In genomic region chr2:27263287-27264252, GRCh38 we compare ENCODE assay signal across 8 cellular contexts. TPM values are rescaled to one million over a fixed set of nuclear protein-coding genes. Genes with fewer than 3 reads are reported as not detected.
DNase-seq lines count a peak whose midpoint lies in the region; ATAC-seq, FAIRE-seq and TF ChIP-seq lines count a peak whose summit lies in the region.

No MANE protein-coding gene starts in this region.

- H3K9ac ChIP-seq in K562 (ENCODE audit: insufficient read depth in 1 of 2, low read depth in 2 of 2, low read length in 2 of 2): peak overlapping the region in 1 of 2 experiments; percentile 92; a peak in 3 of 4 replicates

- in situ Hi-C loops in K562 (cut with MboI): no loop called here

- CTCF ChIA-PET in AG04450 (lab: Charles Lee): interaction anchor here (1.0 kb wide), 1 partner anchor 15 kb away, joined by 3 read pairs; no protein-coding TSS in a partner anchor
- CTCF ChIA-PET in K562 (lab: Yijun Ruan, JAX; ENCODE audit: low intra/inter-chr PET ratio): interaction anchor here (1.4 kb wide), 1 partner anchor 16 kb away, joined by 5 read pairs; no protein-coding TSS in a partner anchor

- POLR2A ChIA-PET in AG04450 (lab: Yijun Ruan, JAX): interaction anchor here (0.6 kb wide), 1 partner anchor 10 kb away, joined by 3 read pairs; no protein-coding TSS in a partner anchor
- POLR2A ChIA-PET in K562 (lab: Yijun Ruan, JAX): interaction anchor here (0.7 kb wide), 2 partner anchors 22 to 104 kb away, joined by 3 to 4 read pairs; no protein-coding TSS in a partner anchor

- peak; percentile 37 for FAIRE-seq in K562 (lab: Jason Lieb, UNC)

- no peak overlapping the region for H3K27ac Mint-ChIP-seq in mesothelial cell of epicardium

- no peaks in the 10 kb centered on the region; the same call in 1 of the 2 replicates for H4K20me1 ChIP-seq in K562 (replicated peaks; ENCODE audit: control insufficient read depth, insufficient read depth, low read length)

- TF ChIP-seq CTCF in AG04450 (IDR thresholded peaks at IDR 0.05; ENCODE audit: low read depth, low read length): no peak
- no peak for TF ChIP-seq CTCF in K562 (IDR thresholded peaks at IDR 0.05 in 2 of 3, conservative IDR thresholded peaks at IDR 0.05 in 1 of 3; ENCODE audit: insufficient read depth in 2 of 3, low read depth in 1 of 3, low read length in 3 of 3)
- TF ChIP-seq CTCF in mesothelial cell of epicardium (IDR thresholded peaks at IDR 0.05; ENCODE audit: unreplicated experiment): no peak

- H3K4me1 ChIP-seq in K562 (replicated peaks in 1 of 2; ENCODE audit: control insufficient read depth in 2 of 2, insufficient read depth in 2 of 2, low read length in 2 of 2): peaks cover 0 to 39% of the 10 kb centered on the region in 2 experiments; a peak in 3 of 5 replicates

- H3K36me3 Mint-ChIP-seq in mesothelial cell of epicardium: no peaks in the 10 kb centered on the region

- no peaks in the 10 kb centered on the region for H3K36me3 ChIP-seq in K562 (ENCODE audit: control insufficient read depth, insufficient read depth, low read length)

- H3K4me2 ChIP-seq in K562 (ENCODE audit: insufficient read depth, low read length): peak overlapping the region; percentile 75

- TF ChIP-seq POLR2A in K562 (conservative IDR thresholded peaks at IDR 0.05): no peak

- no peak for ATAC-seq in K562
- no peak for ATAC-seq in GM21723 (IDR thresholded peaks at IDR 0.05; ENCODE audit: unreplicated experiment)
- no peak for ATAC-seq in GM21367 (IDR thresholded peaks at IDR 0.05; ENCODE audit: unreplicated experiment)
- ATAC-seq in GM21360 (IDR thresholded peaks at IDR 0.05; ENCODE audit: unreplicated experiment): no peak

- peaks cover 75% of the 10 kb centered on the region for H3K27me3 ChIP-seq in AG04450 (ENCODE audit: control insufficient read depth, insufficient read depth, low read length)
- H3K27me3 ChIP-seq in K562 (ENCODE audit: control insufficient read depth in 2 of 2, insufficient read depth in 2 of 2, low read length in 2 of 2): peaks cover 34 to 43% of the 10 kb centered on the region in 2 experiments; a peak in 4 of 5 replicates

- no peak for TF ChIP-seq EP300 in K562 (IDR thresholded peaks at IDR 0.05; ENCODE audit: low read length)

- no peaks in the 10 kb centered on the region for H3K79me2 ChIP-seq in K562 (ENCODE audit: control insufficient read depth, insufficient read depth, low read length)

- no peak for TF ChIP-seq RAD21 in K562 (CRISPR knock-in tag; conservative IDR thresholded peaks at IDR 0.05 in 1 of 2, IDR thresholded peaks at IDR 0.05 in 1 of 2)

- DNase-seq in AG04450 (ENCODE audit: low read depth, low spot score) (no peak), HuH-7 (ENCODE audit: low spot score) (peak; percentile 50), K562 (ENCODE audit: extremely low read depth in 1 of 4, low spot score in 3 of 4) (no peak), mesothelial cell of epicardium (ENCODE audit: low spot score in 2 of 2, unreplicated experiment in 2 of 2) (no peak)
- DNase-seq in effector CD4-positive, alpha-beta T cell: no peak

- H3K9me3 Mint-ChIP-seq in mesothelial cell of epicardium: no peaks in the 10 kb centered on the region

- H3K27me3 Mint-ChIP-seq in mesothelial cell of epicardium (ENCODE audit: low read depth): peaks cover 32% of the 10 kb centered on the region

- 21% methylated on average over 40 of the region's 46 CpGs for WGBS in K562 (ENCODE audit: insufficient coverage, low coverage, missing lambda C conversion rate)

- BruUV-seq in K562 (replicated peaks; lab: Mats Ljungman, UMichigan): no TSS peak

- H2AFZ ChIP-seq in K562 (ENCODE audit: low read depth, low read length): peak overlapping the region; percentile 91

- H3K27ac ChIP-seq in AG04450 (ENCODE audit: low read depth, low read length): no peak overlapping the region
- no peak overlapping the region for H3K27ac ChIP-seq in K562 (ENCODE audit: extremely low read depth, low read depth, low read length)

- H3K9me3 ChIP-seq in AG04450 (ENCODE audit: control insufficient read depth, insufficient read depth, low read length): no peaks in the 10 kb centered on the region
- no peaks in the 10 kb centered on the region; the same call in 1 of the 2 replicates for H3K9me3 ChIP-seq in K562 (replicated peaks; ENCODE audit: control insufficient read depth, insufficient read depth, low read depth, low read length)

- H3K4me3 Mint-ChIP-seq in mesothelial cell of epicardium: peak overlapping the region; percentile 77

- intact Hi-C loops in K562 (cut with micrococcal nuclease): no loop called here

- peaks cover 22% of the 10 kb centered on the region for H3K4me1 Mint-ChIP-seq in mesothelial cell of epicardium

- H3K4me3 ChIP-seq in AG04450 (ENCODE audit: low read depth, low read length) (peak overlapping the region; percentile 38), K562 (peak overlapping the region; percentile 53)

- no peaks in the 10 kb centered on the region for H3K9me1 ChIP-seq in K562 (ENCODE audit: control insufficient read depth, insufficient read depth, low read length)

RNA-seq across cellular contexts. Expression of gene SLC30A3, which starts 0.7 kb away (rescaled TPM):
- 0.04 and 0.07 TPM in 2 replicates for polyA plus RNA-seq in AG04450 (2011; rRNA removed)
- not detected in 2 replicates for polyA minus RNA-seq in AG04450 (2011; rRNA and poly(A)+ RNA removed)
- 4.4 and 10.5 TPM in 2 replicates for total RNA-seq in K562 (2011; cell fraction: chromatin; rRNA removed; ENCODE audit: low replicate concordance)
- 4.5 and 6.7 TPM in 2 replicates for total RNA-seq in K562 (2011; cell fraction: nucleolus; rRNA removed)
- total RNA-seq in K562 (2011; cell fraction: nucleoplasm; rRNA removed): 6.2 and 8.4 TPM in 2 replicates
- total RNA-seq in K562 (2014; rRNA removed): 0.68 and 2.4 TPM in 2 replicates
- total RNA-seq in K562 (2014; rRNA removed; fragmentation: Illumina TruSeq; extraction: Trizol): 0.10 and 0.36 TPM in 2 replicates
- total RNA-seq in K562 (2015; rRNA removed; fragmentation: Illumina TruSeq; extraction: Trizol): 0.41 and 0.58 TPM in 2 replicates
- total RNA-seq in K562 (2021): 2.0 and 2.2 TPM in 2 replicates
- polyA plus RNA-seq in K562 (2011; rRNA removed): 1.2 and 3.1 TPM in 2 replicates
- polyA plus RNA-seq in K562 (2011; cell fraction: cytosol; rRNA removed): 5.3 and 8.9 TPM in 2 replicates
- polyA plus RNA-seq in K562 (2011; cell fraction: nucleus; rRNA removed): 12.9 and 17.5 TPM in 2 replicates
- polyA plus RNA-seq in K562 (2012): 1.6 and 2.0 TPM in 2 replicates
- polyA plus RNA-seq in K562 (2014; fragmentation: Illumina TruSeq; extraction: Trizol): 1.1 and 2.2 TPM in 2 replicates
- under 1 TPM in 1 of 2 experiments, not detected in 1; 0.03 TPM for polyA plus RNA-seq in K562 (2014; fragmentation: Nextera tagmentation; extraction: Ambion mirVana)
- polyA plus RNA-seq in K562 (2014; rRNA removed): 2.3 and 2.7 TPM in 2 replicates
- polyA minus RNA-seq in K562 (2011; rRNA and poly(A)+ RNA removed): 1.2 and 1.4 TPM in 2 replicates
- 2.7 and 3.5 TPM in 2 replicates for polyA minus RNA-seq in K562 (2011; cell fraction: cytosol; rRNA and poly(A)+ RNA removed)
- polyA minus RNA-seq in K562 (2011; cell fraction: nucleus; rRNA and poly(A)+ RNA removed): 1.9 and 2.3 TPM in 2 replicates
- total RNA-seq in mesothelial cell of epicardium: 2.3 to 3.4 TPM (median 3.1 TPM) in 3 replicates

RNA-seq across cellular contexts. Expression of gene DNAJC5G, which starts 11.7 kb away (rescaled TPM):
- not detected in 2 replicates for polyA plus RNA-seq in AG04450 (2011; rRNA removed)
- polyA minus RNA-seq in AG04450 (2011; rRNA and poly(A)+ RNA removed): not detected in 2 replicates
- total RNA-seq in K562 (2011; cell fraction: chromatin; rRNA removed; ENCODE audit: low replicate concordance): 0.35 TPM in 1 of 2 replicates, not detected in the other
- not detected in 2 replicates for total RNA-seq in K562 (2011; cell fraction: nucleolus; rRNA removed)
- total RNA-seq in K562 (2011; cell fraction: nucleoplasm; rRNA removed): not detected in 2 replicates
- total RNA-seq in K562 (2014; rRNA removed): not detected in 2 replicates
- total RNA-seq in K562 (2014; rRNA removed; fragmentation: Illumina TruSeq; extraction: Trizol): not detected in 2 replicates
- not detected in 2 replicates for total RNA-seq in K562 (2015; rRNA removed; fragmentation: Illumina TruSeq; extraction: Trizol)
- total RNA-seq in K562 (2021): not detected in 2 replicates
- not detected in 2 replicates for polyA plus RNA-seq in K562 (2011; rRNA removed)
- not detected in 2 replicates for polyA plus RNA-seq in K562 (2011; cell fraction: cytosol; rRNA removed)
- 0.15 and 0.37 TPM in 2 replicates for polyA plus RNA-seq in K562 (2011; cell fraction: nucleus; rRNA removed)
- polyA plus RNA-seq in K562 (2012): 0.08 TPM in 1 of 2 replicates, not detected in the other
- polyA plus RNA-seq in K562 (2014; fragmentation: Illumina TruSeq; extraction: Trizol): not detected in 2 replicates
- polyA plus RNA-seq in K562 (2014; fragmentation: Nextera tagmentation; extraction: Ambion mirVana): not detected
- 0.43 TPM in 1 of 2 replicates, not detected in the other for polyA plus RNA-seq in K562 (2014; rRNA removed)
- not detected in 2 replicates for polyA minus RNA-seq in K562 (2011; rRNA and poly(A)+ RNA removed)
- polyA minus RNA-seq in K562 (2011; cell fraction: cytosol; rRNA and poly(A)+ RNA removed): not detected in 2 replicates
- polyA minus RNA-seq in K562 (2011; cell fraction: nucleus; rRNA and poly(A)+ RNA removed): not detected in 2 replicates
- total RNA-seq in mesothelial cell of epicardium: 0.18 to 0.27 TPM in 2 of 3 replicates, not detected in the other

RNA-seq across cellular contexts. Expression of gene TRIM54, which starts 18.7 kb away (rescaled TPM):
- polyA plus RNA-seq in AG04450 (2011; rRNA removed) (0.05 TPM in 1 of 2 replicates, not detected in the other), K562 (2011; rRNA removed) (not detected in 2 replicates), K562 (2014; fragmentation: Illumina TruSeq; extraction: Trizol) (not detected in 2 replicates), K562 (2014; fragmentation: Nextera tagmentation; extraction: Ambion mirVana) (not detected), K562 (2014; rRNA removed) (not detected in 2 replicates)
- polyA minus RNA-seq in AG04450 (2011; rRNA and poly(A)+ RNA removed): not detected in 2 replicates
- total RNA-seq in K562 (2011; cell fraction: chromatin; rRNA removed; ENCODE audit: low replicate concordance): 0.32 TPM in 1 of 2 replicates, not detected in the other
- total RNA-seq in K562 (2011; cell fraction: nucleolus; rRNA removed): not detected in 2 replicates
- not detected in 2 replicates for total RNA-seq in K562 (2011; cell fraction: nucleoplasm; rRNA removed)
- total RNA-seq in K562 (2014; rRNA removed) (not detected in 2 replicates), K562 (2014; rRNA removed; fragmentation: Illumina TruSeq; extraction: Trizol) (not detected in 2 replicates), K562 (2015; rRNA removed; fragmentation: Illumina TruSeq; extraction: Trizol) (not detected in 2 replicates), K562 (2021) (not detected in 2 replicates), mesothelial cell of epicardium (0.18 to 0.47 TPM (median 0.18 TPM) in 3 replicates)
- not detected in 2 replicates for polyA plus RNA-seq in K562 (2011; cell fraction: cytosol; rRNA removed)
- 0.08 TPM in 1 of 2 replicates, not detected in the other for polyA plus RNA-seq in K562 (2011; cell fraction: nucleus; rRNA removed)
- 0.08 TPM in 1 of 2 replicates, not detected in the other for polyA plus RNA-seq in K562 (2012)
- not detected in 2 replicates for polyA minus RNA-seq in K562 (2011; rRNA and poly(A)+ RNA removed)
- not detected in 2 replicates for polyA minus RNA-seq in K562 (2011; cell fraction: cytosol; rRNA and poly(A)+ RNA removed)
- not detected in 2 replicates for polyA minus RNA-seq in K562 (2011; cell fraction: nucleus; rRNA and poly(A)+ RNA removed)

RNA-seq across cellular contexts. Expression of gene UCN, which starts 44.7 kb away (rescaled TPM):
- polyA plus RNA-seq in AG04450 (2011; rRNA removed) (0.40 TPM in 1 of 2 replicates, not detected in the other), K562 (2011; rRNA removed) (0.43 and 0.53 TPM in 2 replicates), K562 (2014; fragmentation: Illumina TruSeq; extraction: Trizol) (0.30 and 0.39 TPM in 2 replicates), K562 (2014; fragmentation: Nextera tagmentation; extraction: Ambion mirVana) (under 1 TPM; 0.10 to 0.28 TPM), K562 (2014; rRNA removed) (0.96 and 1.5 TPM in 2 replicates)
- not detected in 2 replicates for polyA minus RNA-seq in AG04450 (2011; rRNA and poly(A)+ RNA removed)
- total RNA-seq in K562 (2011; cell fraction: chromatin; rRNA removed; ENCODE audit: low replicate concordance): 2.2 and 3.1 TPM in 2 replicates
- total RNA-seq in K562 (2011; cell fraction: nucleolus; rRNA removed): 5.2 and 5.7 TPM in 2 replicates
- 1.5 and 2.2 TPM in 2 replicates for total RNA-seq in K562 (2011; cell fraction: nucleoplasm; rRNA removed)
- total RNA-seq in K562 (2014; rRNA removed) (2.7 and 2.8 TPM in 2 replicates), K562 (2014; rRNA removed; fragmentation: Illumina TruSeq; extraction: Trizol) (0.25 TPM in 1 of 2 replicates, not detected in the other), K562 (2015; rRNA removed; fragmentation: Illumina TruSeq; extraction: Trizol) (0.64 and 0.65 TPM in 2 replicates), K562 (2021) (2.2 and 2.6 TPM in 2 replicates), mesothelial cell of epicardium (3.1 to 5.1 TPM (median 4.4 TPM) in 3 replicates)
- 0.53 and 3.9 TPM in 2 replicates for polyA plus RNA-seq in K562 (2011; cell fraction: cytosol; rRNA removed)
- polyA plus RNA-seq in K562 (2011; cell fraction: nucleus; rRNA removed): 3.2 and 7.5 TPM in 2 replicates
- polyA plus RNA-seq in K562 (2012): 1.1 and 5.5 TPM in 2 replicates
- not detected in 2 replicates for polyA minus RNA-seq in K562 (2011; rRNA and poly(A)+ RNA removed)
- 1.1 TPM in 1 of 2 replicates, not detected in the other for polyA minus RNA-seq in K562 (2011; cell fraction: cytosol; rRNA and poly(A)+ RNA removed)
- 0.89 and 1.8 TPM in 2 replicates for polyA minus RNA-seq in K562 (2011; cell fraction: nucleus; rRNA and poly(A)+ RNA removed)

RNA-seq across cellular contexts. Expression of gene CAD, which starts 46.4 kb away (rescaled TPM):
- polyA plus RNA-seq in AG04450 (2011; rRNA removed) (17.8 and 23.4 TPM in 2 replicates), K562 (2011; rRNA removed) (27.9 and 69.2 TPM in 2 replicates), K562 (2014; fragmentation: Illumina TruSeq; extraction: Trizol) (76.4 and 95.0 TPM in 2 replicates), K562 (2014; fragmentation: Nextera tagmentation; extraction: Ambion mirVana) (1 to 10 TPM; 7.5 to 8.8 TPM), K562 (2014; rRNA removed) (54.5 and 60.7 TPM in 2 replicates)
- polyA minus RNA-seq in AG04450 (2011; rRNA and poly(A)+ RNA removed): 115 and 131 TPM in 2 replicates
- 320 and 666 TPM in 2 replicates for total RNA-seq in K562 (2011; cell fraction: chromatin; rRNA removed; ENCODE audit: low replicate concordance)
- total RNA-seq in K562 (2011; cell fraction: nucleolus; rRNA removed): 376 and 382 TPM in 2 replicates
- 239 and 276 TPM in 2 replicates for total RNA-seq in K562 (2011; cell fraction: nucleoplasm; rRNA removed)
- total RNA-seq in K562 (2014; rRNA removed) (57.7 and 94.5 TPM in 2 replicates), K562 (2014; rRNA removed; fragmentation: Illumina TruSeq; extraction: Trizol) (19.6 and 26.7 TPM in 2 replicates), K562 (2015; rRNA removed; fragmentation: Illumina TruSeq; extraction: Trizol) (33.7 and 35.7 TPM in 2 replicates), K562 (2021) (123 and 126 TPM in 2 replicates), mesothelial cell of epicardium (74.4 to 82.5 TPM (median 80.5 TPM) in 3 replicates)
- 33.6 and 47.2 TPM in 2 replicates for polyA plus RNA-seq in K562 (2011; cell fraction: cytosol; rRNA removed)
- 384 and 540 TPM in 2 replicates for polyA plus RNA-seq in K562 (2011; cell fraction: nucleus; rRNA removed)
- 89.0 and 90.7 TPM in 2 replicates for polyA plus RNA-seq in K562 (2012)
- polyA minus RNA-seq in K562 (2011; rRNA and poly(A)+ RNA removed): 102 and 111 TPM in 2 replicates
- 169 and 192 TPM in 2 replicates for polyA minus RNA-seq in K562 (2011; cell fraction: cytosol; rRNA and poly(A)+ RNA removed)
- 166 and 194 TPM in 2 replicates for polyA minus RNA-seq in K562 (2011; cell fraction: nucleus; rRNA and poly(A)+ RNA removed)
